1 cellular context compared by ENCODE assay signal in the genomic region with DNA sequence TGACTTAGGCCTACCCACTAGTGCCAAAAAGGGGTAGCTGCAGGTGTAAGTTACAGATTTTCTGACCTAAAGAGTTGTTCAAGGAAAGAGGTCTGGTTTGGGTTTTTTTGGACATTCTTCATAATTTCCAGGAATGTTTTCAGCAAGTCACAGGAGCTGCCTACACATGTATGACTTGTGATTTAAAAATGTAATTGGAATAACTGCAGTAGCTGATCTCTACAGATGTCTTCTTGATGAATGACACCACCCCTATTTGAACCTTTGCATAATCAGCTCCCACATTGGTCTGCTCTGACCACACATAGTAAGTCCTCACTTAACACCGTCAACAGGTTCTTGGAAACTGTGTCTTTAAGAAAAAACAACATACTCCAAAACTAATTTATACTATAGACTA.
TF ChIP-seq lines count a peak whose summit lies in the region.

No MANE protein-coding gene starts in this region.

TF ChIP-seq in HepG2, 621 proteins besides CTCF, POLR2A, EP300 and RAD21 (continued from another document):
- TF ChIP-seq MIXL1 (CRISPR knock-in tag; IDR thresholded peaks at IDR 0.05), result no peak
- no peak for TF ChIP-seq TSC22D2 (CRISPR knock-in tag; IDR thresholded peaks at IDR 0.05; ENCODE audit: borderline replicate concordance)
- no peak for TF ChIP-seq SATB2 (CRISPR knock-in tag; IDR thresholded peaks at IDR 0.05)
- TF ChIP-seq RFX1 (IDR thresholded peaks at IDR 0.05), result no peak
- no peak for TF ChIP-seq HMG20A (CRISPR knock-in tag; IDR thresholded peaks at IDR 0.05; ENCODE audit: borderline replicate concordance)
- TF ChIP-seq ZBTB3 (CRISPR knock-in tag; IDR thresholded peaks at IDR 0.05; ENCODE audit: borderline replicate concordance, low read depth), result no peak
- no peak for TF ChIP-seq FOXA1 (IDR thresholded peaks at IDR 0.05)
- peak; percentile 50 for TF ChIP-seq FOXA1 (CRISPR knock-in tag; IDR thresholded peaks at IDR 0.05)
- no peak for TF ChIP-seq NBN (conservative IDR thresholded peaks at IDR 0.05)
- no peak for TF ChIP-seq ZNF776 (CRISPR knock-in tag; IDR thresholded peaks at IDR 0.05)
- TF ChIP-seq, protein P1, sequence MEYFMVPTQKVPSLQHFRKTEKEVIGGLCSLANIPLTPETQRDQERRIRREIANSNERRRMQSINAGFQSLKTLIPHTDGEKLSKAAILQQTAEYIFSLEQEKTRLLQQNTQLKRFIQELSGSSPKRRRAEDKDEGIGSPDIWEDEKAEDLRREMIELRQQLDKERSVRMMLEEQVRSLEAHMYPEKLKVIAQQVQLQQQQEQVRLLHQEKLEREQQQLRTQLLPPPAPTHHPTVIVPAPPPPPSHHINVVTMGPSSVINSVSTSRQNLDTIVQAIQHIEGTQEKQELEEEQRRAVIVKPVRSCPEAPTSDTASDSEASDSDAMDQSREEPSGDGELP (IDR thresholded peaks at IDR 0.05; ENCODE audit: borderline replicate concordance, low read depth), result no peak
- no peak for TF ChIP-seq ZNF329 (CRISPR knock-in tag; IDR thresholded peaks at IDR 0.05; ENCODE audit: low read depth)
- no peak for TF ChIP-seq ZNF33B (CRISPR knock-in tag; IDR thresholded peaks at IDR 0.05)
- TF ChIP-seq NR2F6 (IDR thresholded peaks at IDR 0.05), result no peak
- no peak for TF ChIP-seq NR2F6 (CRISPR knock-in tag; IDR thresholded peaks at IDR 0.05)
- TF ChIP-seq, protein P2, sequence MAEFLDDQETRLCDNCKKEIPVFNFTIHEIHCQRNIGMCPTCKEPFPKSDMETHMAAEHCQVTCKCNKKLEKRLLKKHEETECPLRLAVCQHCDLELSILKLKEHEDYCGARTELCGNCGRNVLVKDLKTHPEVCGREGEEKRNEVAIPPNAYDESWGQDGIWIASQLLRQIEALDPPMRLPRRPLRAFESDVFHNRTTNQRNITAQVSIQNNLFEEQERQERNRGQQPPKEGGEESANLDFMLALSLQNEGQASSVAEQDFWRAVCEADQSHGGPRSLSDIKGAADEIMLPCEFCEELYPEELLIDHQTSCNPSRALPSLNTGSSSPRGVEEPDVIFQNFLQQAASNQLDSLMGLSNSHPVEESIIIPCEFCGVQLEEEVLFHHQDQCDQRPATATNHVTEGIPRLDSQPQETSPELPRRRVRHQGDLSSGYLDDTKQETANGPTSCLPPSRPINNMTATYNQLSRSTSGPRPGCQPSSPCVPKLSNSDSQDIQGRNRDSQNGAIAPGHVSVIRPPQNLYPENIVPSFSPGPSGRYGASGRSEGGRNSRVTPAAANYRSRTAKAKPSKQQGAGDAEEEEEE (CRISPR knock-in tag; IDR thresholded peaks at IDR 0.05; ENCODE audit: borderline replicate concordance), result no peak
- TF ChIP-seq, protein P3, sequence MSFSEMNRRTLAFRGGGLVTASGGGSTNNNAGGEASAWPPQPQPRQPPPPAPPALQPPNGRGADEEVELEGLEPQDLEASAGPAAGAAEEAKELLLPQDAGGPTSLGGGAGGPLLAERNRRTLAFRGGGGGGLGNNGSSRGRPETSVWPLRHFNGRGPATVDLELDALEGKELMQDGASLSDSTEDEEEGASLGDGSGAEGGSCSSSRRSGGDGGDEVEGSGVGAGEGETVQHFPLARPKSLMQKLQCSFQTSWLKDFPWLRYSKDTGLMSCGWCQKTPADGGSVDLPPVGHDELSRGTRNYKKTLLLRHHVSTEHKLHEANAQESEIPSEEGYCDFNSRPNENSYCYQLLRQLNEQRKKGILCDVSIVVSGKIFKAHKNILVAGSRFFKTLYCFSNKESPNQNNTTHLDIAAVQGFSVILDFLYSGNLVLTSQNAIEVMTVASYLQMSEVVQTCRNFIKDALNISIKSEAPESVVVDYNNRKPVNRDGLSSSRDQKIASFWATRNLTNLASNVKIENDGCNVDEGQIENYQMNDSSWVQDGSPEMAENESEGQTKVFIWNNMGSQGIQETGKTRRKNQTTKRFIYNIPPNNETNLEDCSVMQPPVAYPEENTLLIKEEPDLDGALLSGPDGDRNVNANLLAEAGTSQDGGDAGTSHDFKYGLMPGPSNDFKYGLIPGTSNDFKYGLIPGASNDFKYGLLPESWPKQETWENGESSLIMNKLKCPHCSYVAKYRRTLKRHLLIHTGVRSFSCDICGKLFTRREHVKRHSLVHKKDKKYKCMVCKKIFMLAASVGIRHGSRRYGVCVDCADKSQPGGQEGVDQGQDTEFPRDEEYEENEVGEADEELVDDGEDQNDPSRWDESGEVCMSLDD (CRISPR knock-in tag; IDR thresholded peaks at IDR 0.05; ENCODE audit: borderline replicate concordance), result no peak
- no peak for TF ChIP-seq MLLT10 (CRISPR knock-in tag; IDR thresholded peaks at IDR 0.05)
- TF ChIP-seq RCOR2 (CRISPR knock-in tag; IDR thresholded peaks at IDR 0.05), result 0 out of 2 replicates have a peak, but pooled peaks have one; percentile 16
- 0 out of 2 replicates have a peak, but pooled peaks have one; percentile 22 for TF ChIP-seq FOXA3 (CRISPR knock-in tag; IDR thresholded peaks at IDR 0.05)
- TF ChIP-seq, protein P4, sequence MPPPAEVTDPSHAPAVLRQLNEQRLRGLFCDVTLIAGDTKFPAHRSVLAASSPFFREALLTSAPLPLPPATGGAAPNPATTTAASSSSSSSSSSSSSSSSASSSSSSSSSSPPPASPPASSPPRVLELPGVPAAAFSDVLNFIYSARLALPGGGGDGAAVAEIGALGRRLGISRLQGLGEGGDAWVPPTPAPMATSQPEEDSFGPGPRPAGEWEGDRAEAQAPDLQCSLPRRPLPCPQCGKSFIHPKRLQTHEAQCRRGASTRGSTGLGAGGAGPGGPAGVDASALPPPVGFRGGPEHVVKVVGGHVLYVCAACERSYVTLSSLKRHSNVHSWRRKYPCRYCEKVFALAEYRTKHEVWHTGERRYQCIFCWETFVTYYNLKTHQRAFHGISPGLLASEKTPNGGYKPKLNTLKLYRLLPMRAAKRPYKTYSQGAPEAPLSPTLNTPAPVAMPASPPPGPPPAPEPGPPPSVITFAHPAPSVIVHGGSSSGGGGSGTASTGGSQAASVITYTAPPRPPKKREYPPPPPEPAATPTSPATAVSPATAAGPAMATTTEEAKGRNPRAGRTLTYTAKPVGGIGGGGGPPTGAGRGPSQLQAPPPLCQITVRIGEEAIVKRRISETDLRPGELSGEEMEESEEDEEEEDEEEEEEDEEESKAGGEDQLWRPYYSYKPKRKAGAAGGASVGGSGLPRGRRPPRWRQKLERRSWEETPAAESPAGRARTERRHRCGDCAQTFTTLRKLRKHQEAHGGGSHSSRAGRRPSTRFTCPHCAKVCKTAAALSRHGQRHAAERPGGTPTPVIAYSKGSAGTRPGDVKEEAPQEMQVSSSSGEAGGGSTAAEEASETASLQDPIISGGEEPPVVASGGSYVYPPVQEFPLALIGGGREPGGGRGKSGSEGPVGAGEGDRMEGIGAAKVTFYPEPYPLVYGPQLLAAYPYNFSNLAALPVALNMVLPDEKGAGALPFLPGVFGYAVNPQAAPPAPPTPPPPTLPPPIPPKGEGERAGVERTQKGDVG (CRISPR knock-in tag; IDR thresholded peaks at IDR 0.05; ENCODE audit: borderline replicate concordance), result no peak
- TF ChIP-seq SRY (CRISPR knock-in tag; IDR thresholded peaks at IDR 0.05), result no peak
- TF ChIP-seq HDAC1 (CRISPR knock-in tag; IDR thresholded peaks at IDR 0.05), result no peak
- TF ChIP-seq, protein P5, sequence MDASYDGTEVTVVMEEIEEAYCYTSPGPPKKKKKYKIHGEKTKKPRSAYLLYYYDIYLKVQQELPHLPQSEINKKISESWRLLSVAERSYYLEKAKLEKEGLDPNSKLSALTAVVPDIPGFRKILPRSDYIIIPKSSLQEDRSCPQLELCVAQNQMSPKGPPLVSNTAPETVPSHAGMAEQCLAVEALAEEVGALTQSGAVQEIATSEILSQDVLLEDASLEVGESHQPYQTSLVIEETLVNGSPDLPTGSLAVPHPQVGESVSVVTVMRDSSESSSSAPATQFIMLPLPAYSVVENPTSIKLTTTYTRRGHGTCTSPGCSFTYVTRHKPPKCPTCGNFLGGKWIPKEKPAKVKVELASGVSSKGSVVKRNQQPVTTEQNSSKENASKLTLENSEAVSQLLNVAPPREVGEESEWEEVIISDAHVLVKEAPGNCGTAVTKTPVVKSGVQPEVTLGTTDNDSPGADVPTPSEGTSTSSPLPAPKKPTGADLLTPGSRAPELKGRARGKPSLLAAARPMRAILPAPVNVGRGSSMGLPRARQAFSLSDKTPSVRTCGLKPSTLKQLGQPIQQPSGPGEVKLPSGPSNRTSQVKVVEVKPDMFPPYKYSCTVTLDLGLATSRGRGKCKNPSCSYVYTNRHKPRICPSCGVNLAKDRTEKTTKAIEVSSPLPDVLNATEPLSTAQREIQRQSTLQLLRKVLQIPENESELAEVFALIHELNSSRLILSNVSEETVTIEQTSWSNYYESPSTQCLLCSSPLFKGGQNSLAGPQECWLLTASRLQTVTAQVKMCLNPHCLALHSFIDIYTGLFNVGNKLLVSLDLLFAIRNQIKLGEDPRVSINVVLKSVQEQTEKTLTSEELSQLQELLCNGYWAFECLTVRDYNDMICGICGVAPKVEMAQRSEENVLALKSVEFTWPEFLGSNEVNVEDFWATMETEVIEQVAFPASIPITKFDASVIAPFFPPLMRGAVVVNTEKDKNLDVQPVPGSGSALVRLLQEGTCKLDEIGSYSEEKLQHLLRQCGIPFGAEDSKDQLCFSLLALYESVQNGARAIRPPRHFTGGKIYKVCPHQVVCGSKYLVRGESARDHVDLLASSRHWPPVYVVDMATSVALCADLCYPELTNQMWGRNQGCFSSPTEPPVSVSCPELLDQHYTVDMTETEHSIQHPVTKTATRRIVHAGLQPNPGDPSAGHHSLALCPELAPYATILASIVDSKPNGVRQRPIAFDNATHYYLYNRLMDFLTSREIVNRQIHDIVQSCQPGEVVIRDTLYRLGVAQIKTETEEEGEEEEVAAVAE (CRISPR knock-in tag; IDR thresholded peaks at IDR 0.05; ENCODE audit: borderline replicate concordance), result no peak
